Comparison of ENCODE assay signal across 26 cellular contexts in the genomic region with DNA sequence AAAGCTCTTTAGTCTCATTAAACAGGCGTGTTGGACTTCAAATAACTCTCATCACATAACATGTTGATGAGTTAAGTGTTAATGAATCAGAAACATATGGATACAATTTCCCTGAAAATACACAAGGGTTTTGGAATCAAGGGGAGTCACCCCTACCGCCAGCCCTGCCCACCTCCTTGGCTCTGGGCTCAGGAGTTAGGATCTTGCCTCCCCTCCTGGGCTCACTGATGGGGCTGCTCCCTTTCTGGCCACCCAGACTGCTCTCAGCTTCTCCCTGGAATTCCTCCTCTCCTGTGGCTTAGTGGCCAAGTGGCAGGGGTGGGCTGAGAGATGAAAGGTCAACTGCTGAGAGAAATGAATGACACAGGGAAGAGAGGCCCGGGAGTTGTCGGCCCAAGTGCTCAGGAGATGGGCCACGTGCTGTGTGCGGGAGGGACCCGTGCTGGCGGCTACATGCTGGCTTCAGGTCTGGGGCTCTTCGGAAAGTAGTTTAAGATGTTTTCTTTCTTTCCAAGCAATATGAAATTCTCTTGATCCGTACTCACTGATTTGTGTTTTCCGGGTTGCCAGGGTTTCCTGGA. TPM values are rescaled to one million over a fixed set of nuclear protein-coding genes. Genes with fewer than 3 reads are reported as not detected.
A peak's percentile ranks its signal among the peaks of the same experiment; 100 is the strongest.
DNase-seq lines count a peak whose midpoint lies in the region; ATAC-seq, FAIRE-seq and TF ChIP-seq lines count a peak whose summit lies in the region.
"Had no signal": no experiment of that assay in that cellular context is flagged by ENCODE, and none has a peak within 500 bp of the region (broad histone marks: within the 10 kb centered on the region; RNA-seq: fewer than 3 reads in every experiment).

No MANE protein-coding gene starts in this region.

- TF ChIP-seq CTCF in AG10803 (conservative IDR thresholded peaks at IDR 0.05; ENCODE audit: low read length): no peak
- TF ChIP-seq CTCF in prostate gland (IDR thresholded peaks at IDR 0.05): no peak
- TF ChIP-seq CTCF in esophagus squamous epithelium (IDR thresholded peaks at IDR 0.05): no peak

- FAIRE-seq in endometrium (lab: Jason Lieb, UNC): peak; percentile 91
- FAIRE-seq: A204.1, GM12892, H1 had no signal

- ATAC-seq in right cardiac atrium (no peak), sciatic nerve (peak; percentile 60), HG03457 (IDR thresholded peaks at IDR 0.05; ENCODE audit: unreplicated experiment) (no peak)
- ATAC-seq: HCT116, Panc1 had no signal

- DNase-seq in AG10803 (ENCODE audit: low read depth) (peak; percentile 21), right cardiac atrium (peak in 2 of 3 donors; percentile 51 to 53), sciatic nerve (ENCODE audit: low spot score) (no peak), prostate gland (ENCODE audit: low spot score) (no peak), esophagus squamous epithelium (lab: John Stamatoyannopoulos, UW) (no peak), SIG-M5 treated with dmso at 0.1 percent for 504 hours (lab: John Stamatoyannopoulos, UW; ENCODE audit: unreplicated experiment) (no peak)
- DNase-seq: Caco-2; CD4-positive, CD25-positive, alpha-beta regulatory T cell; Karpas-422; MV-4-11; NCI-H1105 treated with DMSO at 0.1 percent for 48 hours; NCI-H2029 treated with DMSO at 0.1 percent for 48 hours; NCI-H226; NCI-H510A treated with DMSO at 0.1 percent for 48 hours; NCI-H774 had no signal

- H3K27me3 ChIP-seq in right cardiac atrium (ENCODE audit: control insufficient read depth, insufficient read depth) (no peaks in the 10 kb centered on the region), prostate gland (replicated peaks; ENCODE audit: insufficient read depth) (no peaks in the 10 kb centered on the region), esophagus squamous epithelium (no peaks in the 10 kb centered on the region)
- H3K27me3 ChIP-seq: SJSA1 had no signal

- H3K36me3 ChIP-seq in prostate gland (no peaks in the 10 kb centered on the region), esophagus squamous epithelium (no peaks in the 10 kb centered on the region)
- H3K36me3 ChIP-seq: SJSA1 had no signal

- H3K4me1 ChIP-seq in right cardiac atrium (ENCODE audit: control insufficient read depth, insufficient read depth, low read length) (no peaks in the 10 kb centered on the region), prostate gland (replicated peaks) (no peaks in the 10 kb centered on the region), esophagus squamous epithelium (no peaks in the 10 kb centered on the region)
- H3K4me1 ChIP-seq: Caco-2, SJSA1 had no signal

- TF ChIP-seq POLR2A in prostate gland (IDR thresholded peaks at IDR 0.05) (no peak), esophagus squamous epithelium (IDR thresholded peaks at IDR 0.05) (no peak)

- H3K9me3 ChIP-seq in right cardiac atrium (ENCODE audit: control insufficient read depth, low read length): no peaks in the 10 kb centered on the region
- no peaks in the 10 kb centered on the region for H3K9me3 ChIP-seq in prostate gland
- H3K9me3 ChIP-seq in esophagus squamous epithelium: no peaks in the 10 kb centered on the region
- H3K9me3 ChIP-seq: Caco-2, SJSA1 had no signal

- H3K27ac ChIP-seq in right cardiac atrium (ENCODE audit: low read length): no peak overlapping the region
- no peak overlapping the region for H3K27ac ChIP-seq in prostate gland
- H3K27ac ChIP-seq in esophagus squamous epithelium: peak overlapping the region in 1 of 4 donors; percentile 28
- H3K27ac ChIP-seq: SJSA1 had no signal

- intact Hi-C loops in right cardiac atrium (cut with DNase I) (no loop called here), sciatic nerve (cut with DNase I) (no loop called here), prostate gland (cut with DNase I) (no loop called here), esophagus squamous epithelium (cut with DNase I) (no loop called here)

- H3K4me3 ChIP-seq in AG10803 (ENCODE audit: low read length) (no peak overlapping the region), right cardiac atrium (ENCODE audit: low read length) (no peak overlapping the region), prostate gland (no peak overlapping the region), esophagus squamous epithelium (no peak overlapping the region)
- H3K4me3 ChIP-seq: SJSA1 had no signal

- 70% methylated on average over 11 of the region's 11 CpGs for WGBS in right cardiac atrium
- 90% methylated on average over 11 of the region's 11 CpGs for WGBS in prostate gland
- WGBS in esophagus squamous epithelium, 2 donors: 84 to 87% methylated on average over 9 of the region's 11 CpGs

RNA-seq across cellular contexts. Expression of gene TNP1, which starts 55.8 kb away (rescaled TPM):
- not detected for total RNA-seq in right cardiac atrium
- not detected for polyA plus RNA-seq in right cardiac atrium
- total RNA-seq in sciatic nerve: not detected
- 100 to 1,000 TPM in 1 of 2 donors, not detected in 1; 251 TPM for total RNA-seq in prostate gland
- not detected for total RNA-seq in esophagus squamous epithelium
- total RNA-seq: Caco-2; CD4-positive, CD25-positive, alpha-beta regulatory T cell; G401; H1; M059J; SJSA1 had no signal
- polyA plus RNA-seq: BJ; CD4-positive, CD25-positive, alpha-beta regulatory T cell; H1 had no signal

Comparison
In these comparisons a context has a peak if more than half of its experiments do, and no peak if none do; other contexts are left out.
1. DNase-seq: peak in AG10803 (single experiment) and right cardiac atrium (2 of 3); none in sciatic nerve (single experiment), prostate gland (single experiment), esophagus squamous epithelium (single experiment) and SIG-M5 treated with dmso at 0.1 percent for 504 hours (single experiment).